Comparison of ENCODE assay signal across 16 cellular contexts in the genomic region with DNA sequence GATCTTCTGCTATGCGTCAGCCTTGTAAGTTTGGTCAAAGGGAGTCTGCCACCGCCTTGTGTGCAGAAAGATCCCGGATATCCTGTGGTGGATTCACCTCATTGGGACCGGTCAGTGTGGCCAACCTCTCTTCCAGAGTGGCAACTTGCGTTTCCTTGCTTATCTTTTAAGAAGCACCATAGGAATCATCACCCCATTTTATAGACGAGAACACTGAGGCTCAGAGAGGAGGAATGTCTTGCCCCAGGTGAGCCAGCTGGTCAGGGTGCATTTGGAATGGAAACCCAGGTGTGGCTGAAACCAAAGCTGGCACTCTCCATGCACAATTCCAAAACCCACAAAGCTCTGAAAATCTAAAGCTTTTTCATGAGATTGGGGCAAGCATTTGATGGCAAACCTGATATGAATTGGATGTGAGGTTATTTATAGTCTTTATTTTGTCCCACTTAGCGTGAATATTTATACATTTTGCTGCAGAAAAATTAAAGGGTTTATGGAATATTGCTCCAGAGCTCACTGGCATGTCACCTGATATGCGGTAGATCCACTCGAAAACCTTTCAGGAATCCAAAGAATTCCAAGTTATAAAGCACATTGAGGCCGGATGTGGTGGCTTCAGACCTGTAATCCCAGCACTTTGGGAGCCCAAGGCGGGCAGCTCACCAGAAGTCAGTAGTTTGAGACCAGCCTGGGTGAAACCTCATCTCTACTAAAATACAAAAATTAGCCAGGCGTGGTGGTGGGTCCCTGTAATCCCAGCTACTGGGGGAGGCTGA. TPM values are rescaled to one million over a fixed set of nuclear protein-coding genes. Genes with fewer than 3 reads are reported as not detected.
DNase-seq lines count a peak whose midpoint lies in the region; ATAC-seq and TF ChIP-seq lines count a peak whose summit lies in the region.
"Had no signal": no experiment of that assay in that cellular context is flagged by ENCODE, and none has a peak within 500 bp of the region (broad histone marks: within the 10 kb centered on the region; RNA-seq: fewer than 3 reads in every experiment).

No MANE protein-coding gene starts in this region.

- H3K36me3 Mint-ChIP-seq in activated CD4-positive, alpha-beta T cell treated with anti-CD3 and anti-CD28 coated beads, Interleukin-2, amount 10 ng/mL, durations not matched to agents 24 days and 14 days (ENCODE audit: low read depth), result no peaks in the 10 kb centered on the region

- H3K27ac Mint-ChIP-seq in activated CD4-positive, alpha-beta T cell treated with anti-CD3 and anti-CD28 coated beads, Interleukin-2, amount 10 ng/mL, durations not matched to agents 24 days and 14 days, result no peak overlapping the region

- no peak overlapping the region for H3K4me3 Mint-ChIP-seq in activated CD4-positive, alpha-beta T cell treated with anti-CD3 and anti-CD28 coated beads, Interleukin-2, amount 10 ng/mL, durations not matched to agents 24 days and 14 days

- no peak for TF ChIP-seq CTCF in AG10803 (conservative IDR thresholded peaks at IDR 0.05; ENCODE audit: low read length)
- TF ChIP-seq CTCF in left lung (IDR thresholded peaks at IDR 0.05), result no peak

- H3K4me3 ChIP-seq in AG10803 (ENCODE audit: low read length) (no peak overlapping the region), left lung (no peak overlapping the region)
- H3K4me3 ChIP-seq: gastroesophageal sphincter had no signal

- no peaks in the 10 kb centered on the region for H3K9me3 Mint-ChIP-seq in activated CD4-positive, alpha-beta T cell treated with anti-CD3 and anti-CD28 coated beads, Interleukin-2, amount 10 ng/mL, durations not matched to agents 24 days and 14 days

- peak; percentile 51 for DNase-seq in AG10803 (ENCODE audit: low read depth)
- DNase-seq in HK-2 (ENCODE audit: unreplicated experiment), result peak; percentile 74
- DNase-seq in amniotic epithelial cell (ENCODE audit: low read depth), result peak; percentile 63
- no peak for DNase-seq in left lung
- DNase-seq in NCI-H2227 (lab: John Stamatoyannopoulos, UW; ENCODE audit: unreplicated experiment), result no peak
- DNase-seq in activated CD4-positive, alpha-beta T cell treated with anti-CD3 and anti-CD28 coated beads, Interleukin-2, amount 10 ng/mL, durations not matched to agents 24 days and 14 days, result no peak
- DNase-seq in superior temporal gyrus (ENCODE audit: extremely low spot score), result no peak
- no peak for DNase-seq in ecto neural progenitor cell (ENCODE audit: low spot score)
- DNase-seq: activated CD4-positive, alpha-beta T cell treated with anti-CD3 and anti-CD28 coated beads, Interleukin-2, amount 50 U/mL, for 1 hour; activated gamma-delta T cell; central memory CD4-positive, alpha-beta T cell; H7; NCI-H1694 treated with DMSO at 0.1 percent for 48 hours; NCI-H69 had no signal

- peak; percentile 25 for ATAC-seq in left lung
- ATAC-seq: gastroesophageal sphincter had no signal

- H3K36me3 ChIP-seq in left lung, result no peaks in the 10 kb centered on the region
- H3K36me3 ChIP-seq: gastroesophageal sphincter had no signal

- H3K27ac ChIP-seq in left lung, result no peak overlapping the region
- H3K27ac ChIP-seq: gastroesophageal sphincter, parathyroid adenoma had no signal

- no peaks in the 10 kb centered on the region for H3K4me1 ChIP-seq in left lung
- H3K4me1 ChIP-seq: gastroesophageal sphincter, parathyroid adenoma had no signal

- peaks cover 15% of the 10 kb centered on the region for H3K4me1 Mint-ChIP-seq in activated CD4-positive, alpha-beta T cell treated with anti-CD3 and anti-CD28 coated beads, Interleukin-2, amount 10 ng/mL, durations not matched to agents 24 days and 14 days

- no peaks in the 10 kb centered on the region for H3K27me3 Mint-ChIP-seq in activated CD4-positive, alpha-beta T cell treated with anti-CD3 and anti-CD28 coated beads, Interleukin-2, amount 10 ng/mL, durations not matched to agents 24 days and 14 days

- H3K9me3 ChIP-seq in left lung, result no peaks in the 10 kb centered on the region
- H3K9me3 ChIP-seq: gastroesophageal sphincter had no signal

- H3K27me3 ChIP-seq in left lung, result peaks cover 0 to 12% of the 10 kb centered on the region in 2 donors

- intact Hi-C loops in left lung (cut with DNase I), result no loop called here
- intact Hi-C loops in activated CD4-positive, alpha-beta T cell treated with anti-CD3 and anti-CD28 coated beads, Interleukin-2, amount 10 ng/mL, durations not matched to agents 24 days and 14 days (cut with micrococcal nuclease), result loop anchor here (10.0 kb wide), 1 partner anchor 504 kb away; no protein-coding TSS in a partner anchor

RNA-seq across cellular contexts. Expression of a gene that starts 12.1 kb away (rescaled TPM):
- total RNA-seq in left lung, result 100 to 1,000 TPM; 116 to 141 TPM
- 353 and 367 TPM in 2 replicates for total RNA-seq in activated CD4-positive, alpha-beta T cell treated with anti-CD3 and anti-CD28 coated beads, Interleukin-2, amount 10 ng/mL, durations not matched to agents 24 days and 14 days

RNA-seq across cellular contexts. Expression of a gene that starts 34.2 kb away (rescaled TPM):
- 10 to 100 TPM; 17.2 to 22.1 TPM for total RNA-seq in left lung
- total RNA-seq in activated CD4-positive, alpha-beta T cell treated with anti-CD3 and anti-CD28 coated beads, Interleukin-2, amount 10 ng/mL, durations not matched to agents 24 days and 14 days, result 25.4 and 26.3 TPM in 2 replicates

RNA-seq across cellular contexts. Expression of a gene that starts 59.6 kb away (rescaled TPM):
- 10 to 100 TPM; 64.4 to 65.3 TPM for total RNA-seq in left lung
- total RNA-seq in activated CD4-positive, alpha-beta T cell treated with anti-CD3 and anti-CD28 coated beads, Interleukin-2, amount 10 ng/mL, durations not matched to agents 24 days and 14 days, result 96.5 and 98.7 TPM in 2 replicates

Comparison
In these comparisons a context has a peak if more than half of its experiments do, and no peak if none do; other contexts are left out.
1. DNase-seq: peak in AG10803 (single experiment), HK-2 (single experiment) and amniotic epithelial cell (single experiment); none in left lung (0 of 2), NCI-H2227 (single experiment), activated CD4-positive, alpha-beta T cell treated with anti-CD3 and anti-CD28 coated beads, Interleukin-2, amount 10 ng/mL, durations not matched to agents 24 days and 14 days (single experiment), superior temporal gyrus (single experiment) and ecto neural progenitor cell (single experiment).